In the genomic region with DNA sequence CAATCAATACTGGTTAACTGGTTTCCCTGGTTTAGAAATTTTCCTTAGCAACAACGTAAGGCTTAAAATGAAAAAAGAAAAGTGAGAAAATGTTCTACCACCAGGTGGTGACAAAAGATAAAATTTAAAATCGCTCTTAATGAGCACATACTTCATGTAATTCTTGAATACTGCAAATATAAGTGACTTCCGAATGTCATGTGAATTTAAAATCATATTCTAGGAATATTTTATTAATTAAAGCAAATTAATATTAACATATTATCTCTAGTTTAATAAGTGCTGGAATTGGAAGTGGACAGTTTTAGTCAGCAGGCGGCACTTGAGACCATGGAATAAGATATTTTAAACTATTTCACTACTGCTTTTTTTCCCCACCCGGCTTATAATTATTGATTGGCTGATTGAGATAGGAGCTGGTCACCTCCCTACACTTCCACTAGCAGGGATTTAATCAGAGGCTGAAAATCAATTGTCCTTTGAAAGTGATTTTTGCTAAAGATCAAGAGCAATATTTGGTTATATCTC, we compare ENCODE assay signal across 8 cellular contexts. TPM values are rescaled to one million over a fixed set of nuclear protein-coding genes. Genes with fewer than 3 reads are reported as not detected.
A peak's percentile ranks its signal among the peaks of the same experiment; 100 is the strongest.
DNase-seq lines count a peak whose midpoint lies in the region; ATAC-seq and TF ChIP-seq lines count a peak whose summit lies in the region.

No MANE protein-coding gene starts in this region.

- H3K4me1 ChIP-seq in mucosa of descending colon (ENCODE audit: low read depth): peaks cover 6% of the 10 kb centered on the region

- TF ChIP-seq CTCF in brain microvascular endothelial cell (IDR thresholded peaks at IDR 0.05; ENCODE audit: low read depth, low read length, missing control alignments) (peak; percentile 54), mucosa of descending colon (IDR thresholded peaks at IDR 0.05) (peak; percentile 12)

- no peak for ATAC-seq in mucosa of descending colon
- ATAC-seq in HG03521 (IDR thresholded peaks at IDR 0.05; ENCODE audit: unreplicated experiment): no peak
- ATAC-seq in GM21360 (IDR thresholded peaks at IDR 0.05; ENCODE audit: unreplicated experiment): no peak

- peak overlapping the region; percentile 14 for H3K27ac ChIP-seq in brain microvascular endothelial cell

- H3K9me3 ChIP-seq in mucosa of descending colon: no peaks in the 10 kb centered on the region

- no peaks in the 10 kb centered on the region for H3K27me3 ChIP-seq in brain microvascular endothelial cell (replicated peaks)

- intact Hi-C loops in mucosa of descending colon (cut with DNase I, micrococcal nuclease): loop anchor here (2.0 to 10.0 kb wide), 3 partner anchors 851 to 1485 kb away; no protein-coding TSS in a partner anchor

- no peak overlapping the region for H3K4me3 ChIP-seq in brain microvascular endothelial cell (ENCODE audit: low read depth, low read length)
- no peak overlapping the region for H3K4me3 ChIP-seq in mucosa of descending colon

- no peaks in the 10 kb centered on the region for H3K36me3 ChIP-seq in brain microvascular endothelial cell (replicated peaks)
- H3K36me3 ChIP-seq in mucosa of descending colon (ENCODE audit: low read depth): no peaks in the 10 kb centered on the region

- in situ Hi-C loops in brain microvascular endothelial cell (cut with HindIII; ENCODE audit: low pct_ligation_motif_present, low sequenced_read_pairs): no loop called here

- DNase-seq in NCI-H510A treated with DMSO at 0.1 percent for 48 hours (lab: John Stamatoyannopoulos, UW) (peak; percentile 18), NCI-H510A (lab: John Stamatoyannopoulos, UW) (no peak), NCI-H2171 treated with DMSO at 0.1 percent for 48 hours (lab: John Stamatoyannopoulos, UW) (peak; percentile 71), brain microvascular endothelial cell (no peak), mucosa of descending colon (no peak), HK-2 (ENCODE audit: unreplicated experiment) (no peak)

RNA-seq across cellular contexts. Expression of gene ADAMTS1, which starts 5.0 kb away (rescaled TPM):
- 10 to 100 TPM in 2 of 3 donors, 1 to 10 TPM in 1; 5.2 to 59.3 (median 43.9) TPM for total RNA-seq in mucosa of descending colon

Comparison
In these comparisons a context has a peak if more than half of its experiments do, and no peak if none do; other contexts are left out.
1. DNase-seq: peak in NCI-H510A treated with DMSO at 0.1 percent for 48 hours (single experiment) and NCI-H2171 treated with DMSO at 0.1 percent for 48 hours (single experiment); none in NCI-H510A (single experiment), brain microvascular endothelial cell (single experiment), mucosa of descending colon (0 of 3) and HK-2 (single experiment).